In genomic region chr9:127423591-127423933, GRCh38 we compare ENCODE assay signal across 8 cellular contexts. TPM values are rescaled to one million over a fixed set of nuclear protein-coding genes. Genes with fewer than 3 reads are reported as not detected.
DNase-seq lines count a peak whose midpoint lies in the region; ATAC-seq and TF ChIP-seq lines count a peak whose summit lies in the region.

No MANE protein-coding gene starts in this region.

- no peak for TF ChIP-seq POLR2A in right lobe of liver (IDR thresholded peaks at IDR 0.05)

- peaks cover 0 to 38% (median 8%) of the 10 kb centered on the region in 4 donors for H3K4me1 ChIP-seq in right lobe of liver
- peaks cover 32% of the 10 kb centered on the region for H3K4me1 ChIP-seq in upper lobe of right lung

- intact Hi-C loops in right lobe of liver (cut with DNase I) (no loop called here), upper lobe of right lung (cut with DNase I) (no loop called here)

- no peaks in the 10 kb centered on the region for H3K27me3 Mint-ChIP-seq in activated T-cell treated with anti-CD3 and anti-CD28 coated beads, Interleukin-2, amount 50 U/mL, for 72 hours (ENCODE audit: low read depth)

- WGBS in right lobe of liver (ENCODE audit: insufficient coverage, low coverage, low lambda C conversion rate, missing lambda C conversion rate): 0% methylated on average over 7 of the region's 8 CpGs

- H3K27me3 ChIP-seq in right lobe of liver (no peaks in the 10 kb centered on the region), upper lobe of right lung (no peaks in the 10 kb centered on the region)

- H3K9me3 ChIP-seq in right lobe of liver: no peaks in the 10 kb centered on the region
- H3K9me3 ChIP-seq in upper lobe of right lung: no peaks in the 10 kb centered on the region

- ATAC-seq in activated T-cell treated with anti-CD3 and anti-CD28 coated beads, Interleukin-2, amount 50 U/mL, for 72 hours (replicated peaks in 1 of 2): no peak
- ATAC-seq in right lobe of liver: peak; percentile 2 to 11 (median 5)
- ATAC-seq in upper lobe of right lung: no peak
- ATAC-seq in HG03457 (IDR thresholded peaks at IDR 0.05; ENCODE audit: unreplicated experiment): no peak

- no peak for TF ChIP-seq CTCF in astrocyte of the cerebellum (IDR thresholded peaks at IDR 0.05; ENCODE audit: low read depth, low read length, missing control alignments)
- TF ChIP-seq CTCF in right lobe of liver (IDR thresholded peaks at IDR 0.05): no peak
- TF ChIP-seq CTCF in upper lobe of right lung (IDR thresholded peaks at IDR 0.05): no peak

- peak overlapping the region; percentile 98 to 100 for H3K4me3 Mint-ChIP-seq in activated T-cell treated with anti-CD3 and anti-CD28 coated beads, Interleukin-2, amount 50 U/mL, for 72 hours

- H3K36me3 Mint-ChIP-seq in activated T-cell treated with anti-CD3 and anti-CD28 coated beads, Interleukin-2, amount 50 U/mL, for 72 hours (ENCODE audit: insufficient read depth in 2 of 2): peaks cover 5 to 8% of the 10 kb centered on the region in 2 donors

- peak overlapping the region; percentile 93 for H3K27ac Mint-ChIP-seq in activated T-cell treated with anti-CD3 and anti-CD28 coated beads, Interleukin-2, amount 50 U/mL, for 72 hours

- no peaks in the 10 kb centered on the region for H3K9me3 Mint-ChIP-seq in activated T-cell treated with anti-CD3 and anti-CD28 coated beads, Interleukin-2, amount 50 U/mL, for 72 hours

- H3K27ac ChIP-seq in right lobe of liver (peak overlapping the region; percentile 65 to 92 (median 79)), upper lobe of right lung (peak overlapping the region; percentile 91)

- H3K4me3 ChIP-seq in astrocyte of the cerebellum (ENCODE audit: low read depth, low read length) (peak overlapping the region; percentile 90), right lobe of liver (peak overlapping the region; percentile 64 to 95 (median 89)), upper lobe of right lung (peak overlapping the region; percentile 84)

- DNase-seq in activated T-cell treated with anti-CD3 and anti-CD28 coated beads, Interleukin-2, amount 50 U/mL, for 72 hours: no peak
- DNase-seq in activated T-cell treated with anti-CD3 and anti-CD28 coated beads for 4 hours (no peak), astrocyte of the cerebellum (ENCODE audit: low read depth) (no peak), right lobe of liver (no peak), upper lobe of right lung (no peak)
- no peak for DNase-seq in stimulated activated CD4-positive, alpha-beta T cell treated with anti-CD3 and anti-CD28 coated beads, Interleukin-15, amount 100 ng/mL, for 24 hours
- DNase-seq in activated effector memory CD4-positive, alpha-beta T cell treated with anti-CD3 and anti-CD28 coated beads, Interleukin-2, amount 50 U/mL, for 16 hours: no peak

- H3K36me3 ChIP-seq in right lobe of liver (peaks cover 0 to 3% (median under 1%) of the 10 kb centered on the region in 4 donors), upper lobe of right lung (peaks cover 9% of the 10 kb centered on the region)

- in situ Hi-C loops in astrocyte of the cerebellum (cut with HindIII; ENCODE audit: low sequenced_read_pairs): no loop called here

- peaks cover 52% of the 10 kb centered on the region for H3K4me1 Mint-ChIP-seq in activated T-cell treated with anti-CD3 and anti-CD28 coated beads, Interleukin-2, amount 50 U/mL, for 72 hours (ENCODE audit: low read depth)

RNA-seq across cellular contexts. Expression of gene ZNF79, which starts 0.6 kb away (rescaled TPM):
- total RNA-seq in activated T-cell treated with anti-CD3 and anti-CD28 coated beads, Interleukin-2, amount 50 U/mL, for 72 hours: 10 to 100 TPM; 10.4 to 16.1 TPM
- total RNA-seq in right lobe of liver (1 to 10 TPM; 2.5 to 4.6 (median 3.5) TPM), upper lobe of right lung (8.3 TPM)

RNA-seq across cellular contexts. Expression of gene SLC2A8, which starts 26.6 kb away (rescaled TPM):
- 10 to 100 TPM; 11.4 to 13.8 TPM for total RNA-seq in activated T-cell treated with anti-CD3 and anti-CD28 coated beads, Interleukin-2, amount 50 U/mL, for 72 hours
- 10 to 100 TPM; 16.2 to 25.0 (median 18.8) TPM for total RNA-seq in right lobe of liver
- 21.8 TPM for total RNA-seq in upper lobe of right lung

RNA-seq across cellular contexts. Expression of gene RPL12, which starts 27.6 kb away (rescaled TPM):
- total RNA-seq in activated T-cell treated with anti-CD3 and anti-CD28 coated beads, Interleukin-2, amount 50 U/mL, for 72 hours: 1,000 to 10,000 TPM; 2,503 to 2,755 TPM
- total RNA-seq in right lobe of liver: 100 to 1,000 TPM; 271 to 907 (median 364) TPM
- 1,020 TPM for total RNA-seq in upper lobe of right lung

RNA-seq across cellular contexts. Expression of gene LRSAM1, which starts 27.7 kb away (rescaled TPM):
- 10 to 100 TPM; 30.5 to 33.8 TPM for total RNA-seq in activated T-cell treated with anti-CD3 and anti-CD28 coated beads, Interleukin-2, amount 50 U/mL, for 72 hours
- 10 to 100 TPM in 5 of 6 experiments, 1 to 10 TPM in 1; 9.4 to 13.3 (median 12.1) TPM for total RNA-seq in right lobe of liver
- total RNA-seq in upper lobe of right lung: 18.8 TPM

Comparison
In these comparisons a context has a peak if more than half of its experiments do, and no peak if none do; other contexts are left out.
1. ATAC-seq: peak in right lobe of liver (4 of 4); none in activated T-cell treated with anti-CD3 and anti-CD28 coated beads, Interleukin-2, amount 50 U/mL, for 72 hours (0 of 2), upper lobe of right lung (single experiment) and HG03457 (single experiment).
2. Peak in every context shown above with its lines, with median percentiles within 50 percentile points of each other: H3K4me3 ChIP-seq.